Comparison of ENCODE assay signal across 1 cellular context in the genomic region with DNA sequence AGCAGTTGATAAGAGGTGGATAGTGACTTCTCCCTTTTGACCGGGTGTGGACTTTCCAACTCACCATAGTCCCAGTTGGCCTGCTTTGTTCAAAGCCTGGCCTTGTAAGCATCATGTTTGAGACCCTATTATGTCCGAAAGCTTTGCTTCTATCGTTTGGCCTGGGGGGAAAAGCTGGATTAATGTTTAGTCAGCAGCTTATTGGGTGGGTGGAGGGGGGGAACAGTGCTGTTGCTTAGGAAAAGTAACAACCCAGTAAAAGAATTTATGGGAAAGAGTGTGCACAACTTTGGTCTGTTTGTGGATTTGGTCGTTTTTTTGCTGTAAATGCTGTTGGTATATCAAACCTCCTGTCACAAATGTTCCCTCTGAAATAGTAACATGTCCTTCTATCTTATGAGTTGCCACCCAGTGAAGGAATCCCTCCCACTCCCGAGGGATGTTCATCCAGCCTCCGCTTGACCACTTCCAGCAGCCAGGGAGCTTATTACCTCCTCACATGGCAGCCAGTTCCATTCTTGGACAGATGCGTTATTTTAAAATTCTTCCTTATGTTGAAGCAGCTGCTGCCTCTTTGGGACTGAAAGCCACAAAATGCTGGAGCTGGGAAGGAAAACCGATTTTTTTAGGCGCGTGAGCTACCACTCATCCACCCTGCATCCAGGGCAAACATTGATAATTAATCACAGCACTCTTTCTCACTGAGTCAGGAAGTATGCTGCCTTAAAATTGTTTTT.
TF ChIP-seq lines count a peak whose summit lies in the region.

No MANE protein-coding gene starts in this region.

TF ChIP-seq in K562, 482 proteins besides CTCF, POLR2A, EP300 and RAD21:
- TF ChIP-seq, protein P1, sequence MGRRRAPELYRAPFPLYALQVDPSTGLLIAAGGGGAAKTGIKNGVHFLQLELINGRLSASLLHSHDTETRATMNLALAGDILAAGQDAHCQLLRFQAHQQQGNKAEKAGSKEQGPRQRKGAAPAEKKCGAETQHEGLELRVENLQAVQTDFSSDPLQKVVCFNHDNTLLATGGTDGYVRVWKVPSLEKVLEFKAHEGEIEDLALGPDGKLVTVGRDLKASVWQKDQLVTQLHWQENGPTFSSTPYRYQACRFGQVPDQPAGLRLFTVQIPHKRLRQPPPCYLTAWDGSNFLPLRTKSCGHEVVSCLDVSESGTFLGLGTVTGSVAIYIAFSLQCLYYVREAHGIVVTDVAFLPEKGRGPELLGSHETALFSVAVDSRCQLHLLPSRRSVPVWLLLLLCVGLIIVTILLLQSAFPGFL (CRISPR knock-in tag; IDR thresholded peaks at IDR 0.05): no peak
- TF ChIP-seq ARHGAP35 (IDR thresholded peaks at IDR 0.05; ENCODE audit: partially characterized antibody) (no peak), ZBTB11 (CRISPR knock-in tag; IDR thresholded peaks at IDR 0.05) (no peak), MAFG (tag; conservative IDR thresholded peaks at IDR 0.05) (0 out of 2 replicates have a peak, but pooled peaks have one; percentile 15), ZNF239 (CRISPR knock-in tag; IDR thresholded peaks at IDR 0.05) (no peak), NONO (IDR thresholded peaks at IDR 0.05; ENCODE audit: low read depth in 2 of 2, low read length in 1 of 2) (no peak), ZBTB17 (CRISPR knock-in tag; IDR thresholded peaks at IDR 0.05) (no peak), SAFB2 (IDR thresholded peaks at IDR 0.05; ENCODE audit: borderline replicate concordance, low read depth, low read length, severe bottlenecking) (no peak), KLF16 (IDR thresholded peaks at IDR 0.05) (no peak), TCF7L2 (IDR thresholded peaks at IDR 0.05; ENCODE audit: low read depth, low read length) (no peak), MYBL2 (IDR thresholded peaks at IDR 0.05; ENCODE audit: low read depth) (no peak), MYBL2 (CRISPR knock-in tag; IDR thresholded peaks at IDR 0.05; ENCODE audit: borderline replicate concordance) (no peak), C11orf30 (IDR thresholded peaks at IDR 0.05; ENCODE audit: low read depth) (peak; percentile 25; the same call in 1 of the 2 replicates), POLR2H (tag; IDR thresholded peaks at IDR 0.05; ENCODE audit: low read depth) (no peak), ZNF316 (IDR thresholded peaks at IDR 0.05) (peak; percentile 58)
- TF ChIP-seq, protein P2, sequence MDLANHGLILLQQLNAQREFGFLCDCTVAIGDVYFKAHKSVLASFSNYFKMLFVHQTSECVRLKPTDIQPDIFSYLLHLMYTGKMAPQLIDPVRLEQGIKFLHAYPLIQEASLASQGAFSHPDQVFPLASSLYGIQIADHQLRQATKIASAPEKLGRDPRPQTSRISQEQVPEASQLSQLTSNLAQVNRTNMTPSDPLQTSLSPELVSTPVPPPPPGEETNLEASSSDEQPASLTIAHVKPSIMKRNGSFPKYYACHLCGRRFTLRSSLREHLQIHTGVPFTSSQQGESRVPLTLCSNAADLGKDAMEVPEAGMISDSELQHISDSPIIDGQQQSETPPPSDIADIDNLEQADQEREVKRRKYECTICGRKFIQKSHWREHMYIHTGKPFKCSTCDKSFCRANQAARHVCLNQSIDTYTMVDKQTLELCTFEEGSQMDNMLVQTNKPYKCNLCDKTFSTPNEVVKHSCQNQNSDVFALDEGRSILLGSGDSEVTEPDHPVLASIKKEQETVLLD (IDR thresholded peaks at IDR 0.05): no peak
